ENCODE assay signal across 8 cellular contexts in the genomic region with DNA sequence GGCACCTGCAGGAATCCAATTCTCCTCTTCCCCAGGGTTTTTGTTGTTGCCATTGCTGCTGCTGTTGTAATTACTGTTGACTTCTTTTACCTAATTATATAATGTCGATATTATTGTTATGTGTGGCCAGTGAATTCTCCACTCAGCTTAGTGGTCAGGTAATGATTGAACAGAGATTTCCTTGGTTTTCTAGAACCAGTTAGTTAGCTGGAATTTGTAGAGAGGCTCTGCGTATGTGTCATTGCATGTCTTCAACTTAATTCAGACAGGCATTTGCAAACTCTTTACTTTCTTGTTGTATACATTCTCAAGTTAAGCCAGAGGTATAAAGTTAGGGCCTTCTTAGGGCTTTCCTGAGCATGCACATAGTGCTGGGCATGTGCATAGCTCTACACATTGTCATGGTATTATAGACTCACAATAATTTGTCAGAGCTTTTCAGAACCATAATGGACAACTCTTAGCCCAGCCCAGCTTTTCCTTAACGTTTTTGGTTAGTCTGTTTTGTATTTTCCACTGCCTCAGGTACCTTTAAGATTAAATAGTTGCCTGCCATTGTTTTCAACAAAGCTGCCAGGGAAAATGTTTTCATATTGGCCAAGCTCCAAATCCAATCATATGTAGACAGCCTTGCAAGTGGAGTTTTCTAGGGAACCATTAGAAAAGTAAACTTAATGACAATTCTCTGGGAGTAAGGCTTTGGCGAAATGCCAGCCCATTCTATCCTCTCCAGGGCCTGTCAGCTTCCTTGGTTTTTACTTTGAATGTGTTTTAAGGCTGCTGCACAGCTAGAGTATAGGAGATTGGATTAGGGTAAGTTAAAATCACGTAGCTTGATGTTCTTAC.
DNase-seq lines count a peak whose midpoint lies in the region; ATAC-seq and TF ChIP-seq lines count a peak whose summit lies in the region.

No MANE protein-coding gene starts in this region.

- DNase-seq in DMS153 (lab: John Stamatoyannopoulos, UW) (peak; percentile 56), NCI-H1105 (lab: John Stamatoyannopoulos, UW) (peak; percentile 89), astrocyte of the hippocampus (ENCODE audit: low read depth, low spot score) (peak; percentile 78), mucosa of gallbladder (ENCODE audit: low spot score) (peak; percentile 42), GM10266 (ENCODE audit: extremely low spot score) (no peak), H7 (no peak)
- DNase-seq in activated CD4-positive, alpha-beta T cell treated with anti-CD3 and anti-CD28 coated beads for 48 hours = no peak

- no peaks in the 10 kb centered on the region for H3K27me3 ChIP-seq in H7 (ENCODE audit: control insufficient read depth, insufficient read depth, low read length)

- H3K4me3 ChIP-seq in H7 (ENCODE audit: insufficient read depth, low read depth, low read length) = no peak overlapping the region

- TF ChIP-seq CTCF in GM10266 (IDR thresholded peaks at IDR 0.05; ENCODE audit: control insufficient read depth, insufficient read depth, low read depth, missing control alignments) = no peak

- no peak for ATAC-seq in HG02852 (IDR thresholded peaks at IDR 0.05; ENCODE audit: unreplicated experiment)

- H3K36me3 ChIP-seq in H7 (replicated peaks; ENCODE audit: control insufficient read depth, insufficient read depth, low read length) = no peaks in the 10 kb centered on the region

Comparison
In these comparisons a context has a peak if more than half of its experiments do, and no peak if none do; other contexts are left out.
1. DNase-seq: peak in DMS153 (single experiment), NCI-H1105 (single experiment), astrocyte of the hippocampus (single experiment) and mucosa of gallbladder (single experiment); none in GM10266 (single experiment), activated CD4-positive, alpha-beta T cell treated with anti-CD3 and anti-CD28 coated beads for 48 hours (single experiment) and H7 (single experiment).